ENCODE assay signal across 1 cellular context in genomic region chr5:141714542-141715303, GRCh38.
TF ChIP-seq lines count a peak whose summit lies in the region.

No MANE protein-coding gene starts in this region.

TF ChIP-seq in endothelial cell of umbilical vein, 7 proteins besides CTCF, POLR2A, EP300 and RAD21:
- TF ChIP-seq MAX (IDR thresholded peaks at IDR 0.05; ENCODE audit: insufficient read depth, insufficient read length) (no peak), GATA2 (IDR thresholded peaks at IDR 0.05; ENCODE audit: insufficient read depth, insufficient read length, low read depth, low read length) (peak; percentile 24)
